In the genomic region with DNA sequence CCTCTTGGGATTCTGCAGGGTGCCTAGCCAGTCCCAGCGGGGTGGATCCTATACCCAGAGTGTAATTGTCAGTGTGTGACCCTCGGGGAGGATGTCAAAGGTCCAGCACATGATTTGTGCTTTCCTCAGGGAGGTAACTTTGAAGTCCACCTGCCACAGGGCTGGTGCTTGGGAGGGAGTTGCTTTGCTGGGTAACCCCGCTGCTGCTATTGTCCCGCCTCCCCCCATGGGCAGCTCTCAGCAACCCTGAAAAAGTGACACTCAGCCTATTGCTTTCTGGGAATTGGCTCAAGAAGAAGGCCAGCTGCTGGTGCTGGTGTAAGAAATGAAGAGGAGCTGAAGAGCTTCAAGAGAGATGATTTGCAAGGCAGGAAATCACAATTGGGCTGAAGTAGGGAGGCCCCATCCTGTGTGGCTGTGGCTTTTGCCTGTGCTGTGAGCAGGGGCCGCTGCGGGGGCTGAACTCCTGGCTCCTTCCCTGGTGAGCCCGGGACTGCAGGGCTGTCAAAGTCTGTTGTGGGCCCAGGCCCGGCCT, we compare ENCODE assay signal across 8 cellular contexts. TPM values are rescaled to one million over a fixed set of nuclear protein-coding genes. Genes with fewer than 3 reads are reported as not detected.
DNase-seq lines count a peak whose midpoint lies in the region; ATAC-seq and TF ChIP-seq lines count a peak whose summit lies in the region.

No MANE protein-coding gene starts in this region.

- peaks cover 2% of the 10 kb centered on the region for H3K27me3 Mint-ChIP-seq in activated CD8-positive, alpha-beta T cell treated with anti-CD3 and anti-CD28 coated beads, Interleukin-2, amount 10 ng/mL, durations not matched to agents 7 days and 5 days (ENCODE audit: low read depth)

- CTCF ChIA-PET in activated CD8-positive, alpha-beta T cell treated with anti-CD3 and anti-CD28 coated beads, Interleukin-2, amount 10 ng/mL, durations not matched to agents 7 days and 5 days (lab: Charles Lee): interaction anchor here (1.0 to 2.5 kb wide), 6 partner anchors 8 to 269 kb away, joined by 3 to 7 read pairs (median 4); no protein-coding TSS in a partner anchor

- peak overlapping the region; percentile 99 for H3K27ac Mint-ChIP-seq in activated CD8-positive, alpha-beta T cell treated with anti-CD3 and anti-CD28 coated beads, Interleukin-2, amount 10 ng/mL, durations not matched to agents 7 days and 5 days

- no peaks in the 10 kb centered on the region for H3K4me1 ChIP-seq in mucosa of descending colon (ENCODE audit: low read depth)

- peaks cover 39% of the 10 kb centered on the region for H3K4me1 Mint-ChIP-seq in activated CD8-positive, alpha-beta T cell treated with anti-CD3 and anti-CD28 coated beads, Interleukin-2, amount 10 ng/mL, durations not matched to agents 7 days and 5 days (ENCODE audit: low read depth)

- no peaks in the 10 kb centered on the region for H3K9me3 ChIP-seq in mucosa of descending colon

- peak overlapping the region; percentile 62 for H3K4me3 Mint-ChIP-seq in activated CD8-positive, alpha-beta T cell treated with anti-CD3 and anti-CD28 coated beads, Interleukin-2, amount 10 ng/mL, durations not matched to agents 7 days and 5 days

- POLR2A ChIA-PET in activated CD8-positive, alpha-beta T cell treated with anti-CD3 and anti-CD28 coated beads, Interleukin-2, amount 10 ng/mL, durations not matched to agents 7 days and 5 days (lab: Charles Lee): interaction anchor here (0.8 to 1.2 kb wide), 4 partner anchors 10 to 365 kb away, joined by 3 to 4 read pairs (median 3); no protein-coding TSS in a partner anchor

- H3K4me3 ChIP-seq in mucosa of descending colon: no peak overlapping the region

- intact Hi-C loops in mucosa of descending colon (cut with DNase I, micrococcal nuclease): no loop called here

- peaks cover 14% of the 10 kb centered on the region for H3K36me3 Mint-ChIP-seq in activated CD8-positive, alpha-beta T cell treated with anti-CD3 and anti-CD28 coated beads, Interleukin-2, amount 10 ng/mL, durations not matched to agents 7 days and 5 days (ENCODE audit: low read depth)

- ATAC-seq in HG02870 (IDR thresholded peaks at IDR 0.05; ENCODE audit: unreplicated experiment) (peak; percentile 68), mucosa of descending colon (peak; percentile 75), GM18520 (IDR thresholded peaks at IDR 0.05; ENCODE audit: unreplicated experiment) (no peak), HG03045 (IDR thresholded peaks at IDR 0.05; ENCODE audit: unreplicated experiment) (no peak)
- peak; percentile 95 for ATAC-seq in activated CD8-positive, alpha-beta T cell treated with anti-CD3 and anti-CD28 coated beads, Interleukin-2, amount 10 ng/mL, durations not matched to agents 7 days and 5 days

- no peaks in the 10 kb centered on the region for H3K36me3 ChIP-seq in mucosa of descending colon (ENCODE audit: low read depth)

- H3K9me3 Mint-ChIP-seq in activated CD8-positive, alpha-beta T cell treated with anti-CD3 and anti-CD28 coated beads, Interleukin-2, amount 10 ng/mL, durations not matched to agents 7 days and 5 days (ENCODE audit: insufficient read depth): peaks cover 18% of the 10 kb centered on the region

- TF ChIP-seq CTCF in mucosa of descending colon (IDR thresholded peaks at IDR 0.05): no peak

- peak; percentile 93 for DNase-seq in DMS79 (lab: John Stamatoyannopoulos, UW)
- peak; percentile 77 for DNase-seq in activated CD8-positive, alpha-beta T cell treated with anti-CD3 and anti-CD28 coated beads, Interleukin-2, amount 10 ng/mL, durations not matched to agents 7 days and 5 days
- peak; percentile 21 to 66 (median 45) for DNase-seq in mucosa of descending colon
- no peak for DNase-seq in A172 (ENCODE audit: low spot score)
- no peak for DNase-seq in SHP77 (lab: John Stamatoyannopoulos, UW)

RNA-seq across cellular contexts. Expression of a gene that starts 36.4 kb away (rescaled TPM):
- 10 to 100 TPM; 32.7 to 34.6 TPM for total RNA-seq in activated CD8-positive, alpha-beta T cell treated with anti-CD3 and anti-CD28 coated beads, Interleukin-2, amount 10 ng/mL, durations not matched to agents 7 days and 5 days
- total RNA-seq in mucosa of descending colon: 10 to 100 TPM; 13.3 to 19.6 (median 18.3) TPM
- total RNA-seq in A172 (2014; rRNA removed; shearing (Covaris generic)): 1.7 and 4.3 TPM in 2 replicates

Comparison
In these comparisons a context has a peak if more than half of its experiments do, and no peak if none do; other contexts are left out.
1. DNase-seq: peak in DMS79 (single experiment), activated CD8-positive, alpha-beta T cell treated with anti-CD3 and anti-CD28 coated beads, Interleukin-2, amount 10 ng/mL, durations not matched to agents 7 days and 5 days (single experiment) and mucosa of descending colon (3 of 3); none in A172 (single experiment) and SHP77 (0 of 2).
2. ATAC-seq: peak in HG02870 (single experiment), activated CD8-positive, alpha-beta T cell treated with anti-CD3 and anti-CD28 coated beads, Interleukin-2, amount 10 ng/mL, durations not matched to agents 7 days and 5 days (single experiment) and mucosa of descending colon (single experiment); none in GM18520 (single experiment) and HG03045 (single experiment).